14 cellular contexts compared by ENCODE assay signal in the genomic region with DNA sequence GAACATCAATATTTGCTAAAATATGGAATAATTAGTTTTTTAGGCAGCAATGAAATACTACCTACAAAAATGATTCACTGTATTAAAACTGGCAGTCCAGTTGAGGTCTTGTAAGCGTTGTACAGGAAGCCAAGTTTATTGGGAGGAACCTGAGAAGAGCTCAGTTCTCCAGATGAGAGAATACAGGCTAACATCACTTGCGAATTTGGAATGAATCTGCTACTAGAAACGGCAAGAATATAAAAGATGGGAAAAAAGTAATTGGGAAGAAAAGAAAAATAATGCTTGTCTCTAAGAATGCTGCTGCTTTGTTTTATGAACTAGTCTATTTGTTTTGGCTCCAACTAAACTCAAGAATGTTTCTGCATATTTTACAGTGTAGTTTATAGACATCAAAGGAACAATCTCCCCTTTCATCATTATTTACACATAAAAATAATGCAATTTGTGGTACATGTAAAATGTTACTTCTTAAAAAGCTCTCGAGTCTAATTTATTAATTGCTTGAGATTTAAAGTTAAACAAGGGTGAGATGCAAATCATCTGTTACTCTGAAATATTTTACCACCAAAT.
DNase-seq lines count a peak whose midpoint lies in the region; ATAC-seq and TF ChIP-seq lines count a peak whose summit lies in the region.
"Had no signal": no experiment of that assay in that cellular context is flagged by ENCODE, and none has a peak within 500 bp of the region (broad histone marks: within the 10 kb centered on the region; RNA-seq: fewer than 3 reads in every experiment).

No MANE protein-coding gene starts in this region.

- H3K27me3 ChIP-seq in smooth muscle cell (ENCODE audit: low read depth), result no peaks in the 10 kb centered on the region
- H3K27me3 ChIP-seq: BLaER1 treated with 17β-estradiol and CSF1 and Interleukin-3, amounts not matched to agents 10 nM and 100 nM had no signal

- no peak overlapping the region for H3K4me3 ChIP-seq in smooth muscle cell
- H3K4me3 ChIP-seq: BLaER1 treated with 17β-estradiol and CSF1 and Interleukin-3, amounts not matched to agents 10 nM and 100 nM; HAP-1 had no signal

- H3K79me2 ChIP-seq in smooth muscle cell (ENCODE audit: low read depth), result no peaks in the 10 kb centered on the region
- H3K79me2 ChIP-seq: parathyroid adenoma had no signal

- no peaks in the 10 kb centered on the region for H3K36me3 Mint-ChIP-seq in HFFc6 (ENCODE audit: low read depth)

- no peak overlapping the region for H3K4me3 Mint-ChIP-seq in HFFc6

- DNase-seq in HFFc6 (peak; percentile 3), astrocyte of the hippocampus (ENCODE audit: low read depth, low spot score) (peak; percentile 48), foreskin melanocyte (peak; percentile 28), smooth muscle cell (lab: John Stamatoyannopoulos, UW; ENCODE audit: unreplicated experiment) (no peak), T-helper 9 cell (no peak)
- no peak for DNase-seq in stimulated activated CD8-positive, alpha-beta memory T cell treated with anti-CD3 and anti-CD28 coated beads, Interleukin-4, amount 100 ng/mL, for 48 hours
- DNase-seq: GDM1, left ventricle myocardium superior, NCI-H1436 had no signal

- H2AFZ ChIP-seq in smooth muscle cell (ENCODE audit: low read depth), result no peak overlapping the region
- H2AFZ ChIP-seq: parathyroid adenoma had no signal

- no peak for ATAC-seq in GM21447 (IDR thresholded peaks at IDR 0.05; ENCODE audit: unreplicated experiment)
- ATAC-seq: left ventricle myocardium superior had no signal

- no peak overlapping the region for H3K27ac Mint-ChIP-seq in HFFc6

- H4K20me1 ChIP-seq in smooth muscle cell (ENCODE audit: low read depth), result no peaks in the 10 kb centered on the region
- H4K20me1 ChIP-seq: BLaER1 treated with 17β-estradiol and CSF1 and Interleukin-3, amounts not matched to agents 10 nM and 100 nM had no signal

- H3K4me1 ChIP-seq in smooth muscle cell (ENCODE audit: low read depth), result no peaks in the 10 kb centered on the region
- H3K4me1 ChIP-seq: BLaER1 treated with 17β-estradiol and CSF1 and Interleukin-3, amounts not matched to agents 10 nM and 100 nM; HAP-1 had no signal

- no peaks in the 10 kb centered on the region for H3K9me3 ChIP-seq in smooth muscle cell (replicated peaks; ENCODE audit: low read depth)
- H3K9me3 ChIP-seq: BLaER1 treated with 17β-estradiol and CSF1 and Interleukin-3, amounts not matched to agents 10 nM and 100 nM; HAP-1 had no signal

- TF ChIP-seq CTCF in HFFc6 (IDR thresholded peaks at IDR 0.05), result no peak
- no peak for TF ChIP-seq CTCF in smooth muscle cell (IDR thresholded peaks at IDR 0.05; ENCODE audit: borderline replicate concordance, insufficient read depth, poor library complexity, severe bottlenecking)

- no peaks in the 10 kb centered on the region for H3K36me3 ChIP-seq in smooth muscle cell (ENCODE audit: low read depth)
- H3K36me3 ChIP-seq: BLaER1 treated with 17β-estradiol and CSF1 and Interleukin-3, amounts not matched to agents 10 nM and 100 nM; HAP-1 had no signal

- H3K4me2 ChIP-seq in smooth muscle cell, result peak overlapping the region; percentile 63
- H3K4me2 ChIP-seq: BLaER1 treated with 17β-estradiol and CSF1 and Interleukin-3, amounts not matched to agents 10 nM and 100 nM; KMS-11 had no signal

- H3K27me3 Mint-ChIP-seq in HFFc6 (ENCODE audit: insufficient read depth), result no peaks in the 10 kb centered on the region; the same call in 1 of the 2 replicates

- H3K9ac ChIP-seq in smooth muscle cell (ENCODE audit: low read depth), result no peak overlapping the region
- H3K9ac ChIP-seq: BLaER1 treated with 17β-estradiol and CSF1 and Interleukin-3, amounts not matched to agents 10 nM and 100 nM; KMS-11; parathyroid adenoma had no signal

- H3K27ac ChIP-seq in smooth muscle cell (ENCODE audit: low read depth), result peak overlapping the region; percentile 12
- H3K27ac ChIP-seq: BLaER1 treated with 17β-estradiol and CSF1 and Interleukin-3, amounts not matched to agents 10 nM and 100 nM; KMS-11; parathyroid adenoma had no signal

- WGBS in smooth muscle cell (ENCODE audit: low lambda C conversion rate), result 63% methylated on average over 4 of the region's 4 CpGs

- H3K4me1 Mint-ChIP-seq in HFFc6 (ENCODE audit: low read depth), result peaks cover 11% of the 10 kb centered on the region

- no peaks in the 10 kb centered on the region for H3F3A ChIP-seq in smooth muscle cell (ENCODE audit: low read depth)

- H3K9me3 Mint-ChIP-seq in HFFc6, result no peaks in the 10 kb centered on the region

Comparison
In these comparisons a context has a peak if more than half of its experiments do, and no peak if none do; other contexts are left out.
1. DNase-seq: peak in HFFc6 (single experiment), astrocyte of the hippocampus (single experiment) and foreskin melanocyte (single experiment); none in smooth muscle cell (single experiment), T-helper 9 cell (single experiment) and stimulated activated CD8-positive, alpha-beta memory T cell treated with anti-CD3 and anti-CD28 coated beads, Interleukin-4, amount 100 ng/mL, for 48 hours (single experiment).